In genomic region chr6:170087946-170088348, GRCh38 we compare ENCODE assay signal across 8 cellular contexts.
DNase-seq lines count a peak whose midpoint lies in the region; ATAC-seq and TF ChIP-seq lines count a peak whose summit lies in the region.

No MANE protein-coding gene starts in this region.

- H3K27ac Mint-ChIP-seq in WTC11: 0 out of 2 replicates have a peak overlapping the region, but pooled peaks have one; percentile 38
- no peak overlapping the region for H3K27ac Mint-ChIP-seq in glutamatergic neuron (ENCODE audit: unreplicated experiment)

- POLR2A ChIA-PET in WTC11 (lab: Charles Lee): no interaction called here

- H3K27me3 Mint-ChIP-seq in WTC11 (ENCODE audit: low read depth) (no peaks in the 10 kb centered on the region), glutamatergic neuron (ENCODE audit: unreplicated experiment) (peaks cover 4% of the 10 kb centered on the region)

- peak; percentile 66 for ATAC-seq in GM18867 (IDR thresholded peaks at IDR 0.05; ENCODE audit: unreplicated experiment)
- ATAC-seq in HG03095 (IDR thresholded peaks at IDR 0.05; ENCODE audit: unreplicated experiment): peak; percentile 62
- ATAC-seq in WTC11: no peak

- H3K4me3 Mint-ChIP-seq in WTC11 (no peak overlapping the region), glutamatergic neuron (ENCODE audit: unreplicated experiment) (no peak overlapping the region)

- H3K36me3 Mint-ChIP-seq in WTC11 (no peaks in the 10 kb centered on the region), glutamatergic neuron (ENCODE audit: unreplicated experiment) (no peaks in the 10 kb centered on the region)

- H3K4me1 Mint-ChIP-seq in WTC11 (no peaks in the 10 kb centered on the region), glutamatergic neuron (ENCODE audit: low read depth, unreplicated experiment) (peaks cover 15% of the 10 kb centered on the region)

- DNase-seq in WTC11 (ENCODE audit: low spot score) (peak; percentile 9), glutamatergic neuron (peak; percentile 62), NCI-H187 treated with DMSO at 0.1 percent for 48 hours (lab: John Stamatoyannopoulos, UW) (no peak), nucleus accumbens (lab: John Stamatoyannopoulos, UW) (no peak), NCI-H526 treated with DMSO at 0.1 percent for 48 hours (lab: John Stamatoyannopoulos, UW) (no peak)
- peak in 2 of 3 experiments; percentile 11 to 47 for DNase-seq in stimulated activated CD4-positive, alpha-beta T cell treated with anti-CD3 and anti-CD28 coated beads, TNF-alpha, amount 100 ng/mL, for 24 hours (ENCODE audit: low read depth in 3 of 3)

- H3K9me3 Mint-ChIP-seq in WTC11 (no peaks in the 10 kb centered on the region), glutamatergic neuron (ENCODE audit: unreplicated experiment) (peaks cover 8% of the 10 kb centered on the region)

- no peak for TF ChIP-seq CTCF in WTC11 (IDR thresholded peaks at IDR 0.05)
- no peak for TF ChIP-seq CTCF in glutamatergic neuron (IDR thresholded peaks at IDR 0.05; ENCODE audit: partially characterized antibody, unreplicated experiment)

- CTCF ChIA-PET in WTC11 (lab: Charles Lee): no interaction called here

TF ChIP-seq in WTC11, 78 proteins besides CTCF, POLR2A, EP300 and RAD21:
- no peak for TF ChIP-seq ZBTB43 (CRISPR knock-in tag; IDR thresholded peaks at IDR 0.05)
- no peak for TF ChIP-seq EMX1 (CRISPR knock-in tag; IDR thresholded peaks at IDR 0.05)
- no peak for TF ChIP-seq NFATC4 (CRISPR knock-in tag; IDR thresholded peaks at IDR 0.05)

Comparison
In these comparisons a context has a peak if more than half of its experiments do, and no peak if none do; other contexts are left out.
1. DNase-seq: peak in WTC11 (single experiment), glutamatergic neuron (single experiment) and stimulated activated CD4-positive, alpha-beta T cell treated with anti-CD3 and anti-CD28 coated beads, TNF-alpha, amount 100 ng/mL, for 24 hours (2 of 3); none in NCI-H187 treated with DMSO at 0.1 percent for 48 hours (single experiment), nucleus accumbens (0 of 56) and NCI-H526 treated with DMSO at 0.1 percent for 48 hours (single experiment).